8 cellular contexts compared by ENCODE assay signal in genomic region chr1:169892819-169893644, GRCh38. TPM values are rescaled to one million over a fixed set of nuclear protein-coding genes. Genes with fewer than 3 reads are reported as not detected.
DNase-seq lines count a peak whose midpoint lies in the region; ATAC-seq and TF ChIP-seq lines count a peak whose summit lies in the region.

No MANE protein-coding gene starts in this region.

- peak overlapping the region; percentile 86 for H3K4me3 ChIP-seq in HL-60 (replicated peaks; ENCODE audit: insufficient read depth, low read length)
- H3K4me3 ChIP-seq in uterus, result peak overlapping the region; percentile 63 to 75

- peaks cover 18% of the 10 kb centered on the region for H3K36me3 Mint-ChIP-seq in activated B cell treated with CpG ODN at 0.5 μM for 24 hours (ENCODE audit: low read depth)
- H3K36me3 Mint-ChIP-seq in nephron (ENCODE audit: low read depth), result peaks cover 8% of the 10 kb centered on the region

- H3K27ac Mint-ChIP-seq in activated B cell treated with CpG ODN at 0.5 μM for 24 hours, result peak overlapping the region; percentile 65
- peak overlapping the region; percentile 94 to 99 (median 99) for H3K27ac Mint-ChIP-seq in nephron

- H3K4me3 Mint-ChIP-seq in activated B cell treated with CpG ODN at 0.5 μM for 24 hours (peak overlapping the region; percentile 88), nephron (peak overlapping the region; percentile 83 to 95 (median 92))

- H3K36me3 ChIP-seq in uterus, result no peaks in the 10 kb centered on the region

- peak; percentile 8 for ATAC-seq in GM18858 (IDR thresholded peaks at IDR 0.05; ENCODE audit: unreplicated experiment)
- peak; percentile 1 for ATAC-seq in activated B cell treated with CpG ODN at 0.5 μM for 24 hours (ENCODE audit: low read depth)
- no peak for ATAC-seq in GM18870 (IDR thresholded peaks at IDR 0.05; ENCODE audit: unreplicated experiment)

- H3K4me1 ChIP-seq in uterus, result peaks cover 0 to 4% of the 10 kb centered on the region in 2 donors

- H3K27me3 Mint-ChIP-seq in activated B cell treated with CpG ODN at 0.5 μM for 24 hours, result peaks cover 4% of the 10 kb centered on the region
- H3K27me3 Mint-ChIP-seq in nephron (ENCODE audit: low read depth), result no peaks in the 10 kb centered on the region

- DNase-seq in AG08395 (ENCODE audit: low spot score) (peak; percentile 37), HL-60 (ENCODE audit: low read depth in 1 of 2, low spot score in 1 of 2) (peak in 1 of 2 experiments; percentile 9), activated B cell treated with CpG ODN at 0.5 μM for 24 hours (no peak), fibroblast of gingiva (ENCODE audit: low read depth) (peak; percentile 14), uterus (peak in 1 of 2 donors; percentile 38)

- CTCF ChIA-PET in activated B cell treated with CpG ODN at 0.5 μM for 24 hours (lab: Charles Lee), result interaction anchor here (1.0 to 1.4 kb wide), 2 partner anchors 99 to 181 kb away, joined by 3 to 4 read pairs; partner anchors contain the start of gene KIFAP3

- POLR2A ChIA-PET in activated B cell treated with CpG ODN at 0.5 μM for 24 hours (lab: Charles Lee), result interaction anchor here (0.6 to 2.9 kb wide), 18 partner anchors 9 to 1848 kb away, joined by 3 to 22 read pairs (median 6); partner anchors contain the start of genes BLZF1, FMO4, GORAB and KIFAP3

- H3K9me3 ChIP-seq in uterus, result no peaks in the 10 kb centered on the region

- peak overlapping the region; percentile 100 for H3K27ac ChIP-seq in HL-60 (replicated peaks)
- H3K27ac ChIP-seq in uterus, result peak overlapping the region; percentile 92 to 98

- H3K4me1 Mint-ChIP-seq in activated B cell treated with CpG ODN at 0.5 μM for 24 hours (peaks cover 42% of the 10 kb centered on the region), nephron (peaks cover 28% of the 10 kb centered on the region)

- TF ChIP-seq CTCF in HL-60 (IDR thresholded peaks at IDR 0.05; ENCODE audit: insufficient read depth, low read length) (no peak), activated B cell treated with CpG ODN at 0.5 μM for 24 hours (IDR thresholded peaks at IDR 0.05) (no peak), nephron (IDR thresholded peaks at IDR 0.05; ENCODE audit: unreplicated experiment in 3 of 3) (no peak), uterus (IDR thresholded peaks at IDR 0.05) (no peak)

- intact Hi-C loops in activated B cell treated with CpG ODN at 0.5 μM for 24 hours (cut with micrococcal nuclease), result loop anchor here (1.0 to 5.0 kb wide), 11 partner anchors 99 to 1956 kb away; partner anchors contain the start of genes ATP1B1, DCAF6, FMO4 and KIFAP3
- intact Hi-C loops in uterus (cut with DNase I; ENCODE audit: low total_unique reads), result no loop called here

- H3K9me3 Mint-ChIP-seq in activated B cell treated with CpG ODN at 0.5 μM for 24 hours (no peaks in the 10 kb centered on the region), nephron (no peaks in the 10 kb centered on the region)

- peak in 1 of 2 donors; percentile 55 for TF ChIP-seq POLR2A in uterus (IDR thresholded peaks at IDR 0.05)

- no peaks in the 10 kb centered on the region for H3K27me3 ChIP-seq in HL-60 (ENCODE audit: insufficient read depth, poor library complexity, severe bottlenecking)
- no peaks in the 10 kb centered on the region for H3K27me3 ChIP-seq in uterus

RNA-seq across cellular contexts. Expression of gene SCYL3, which starts 0.7 kb away (rescaled TPM):
- total RNA-seq in activated B cell treated with CpG ODN at 0.5 μM for 24 hours, result 14.5 and 16.2 TPM in 2 replicates
- total RNA-seq in uterus, result 10 to 100 TPM in 2 of 4 donors, 1 to 10 TPM in 2; 2.1 to 17.5 (median 10.2) TPM
